22 cellular contexts compared by ENCODE assay signal in genomic region chr10:119821172-119821571, GRCh38. TPM values are rescaled to one million over a fixed set of nuclear protein-coding genes. Genes with fewer than 3 reads are reported as not detected.
DNase-seq lines count a peak whose midpoint lies in the region; ATAC-seq, FAIRE-seq and TF ChIP-seq lines count a peak whose summit lies in the region.
"Had no signal": no experiment of that assay in that cellular context is flagged by ENCODE, and none has a peak within 500 bp of the region (broad histone marks: within the 10 kb centered on the region; RNA-seq: fewer than 3 reads in every experiment).

No MANE protein-coding gene starts in this region.

- no peak for FAIRE-seq in astrocyte (lab: Jason Lieb, UNC)
- no peak for FAIRE-seq in frontal cortex (lab: Jason Lieb, UNC)
- FAIRE-seq: H54, RCC 7860 had no signal

- H3K27me3 ChIP-seq in astrocyte (ENCODE audit: insufficient read depth, low read length): no peaks in the 10 kb centered on the region
- H3K27me3 ChIP-seq: esophagus muscularis mucosa, ovary, right atrium auricular region, transverse colon had no signal

- H2AFZ ChIP-seq in astrocyte (ENCODE audit: low read depth, low read length): no peak overlapping the region

- no peak overlapping the region for H3K27ac ChIP-seq in astrocyte (ENCODE audit: low read depth, low read length)
- H3K27ac ChIP-seq: esophagus muscularis mucosa, ovary, right atrium auricular region, transverse colon had no signal

- peak overlapping the region; percentile 88 for H3K4me3 Mint-ChIP-seq in astrocyte (ENCODE audit: unreplicated experiment)
- peak overlapping the region; percentile 87 for H3K4me3 Mint-ChIP-seq in mesothelial cell of epicardium
- no peak overlapping the region for H3K4me3 Mint-ChIP-seq in osteocyte (ENCODE audit: unreplicated experiment)
- H3K4me3 Mint-ChIP-seq: activated CD4-positive, alpha-beta T cell treated with anti-CD3 and anti-CD28 coated beads, Interleukin-2, amount 10 ng/mL, durations not matched to agents 7 days and 5 days had no signal

- H3K36me3 ChIP-seq in astrocyte (ENCODE audit: insufficient read depth, low read length): peaks cover 22% of the 10 kb centered on the region
- H3K36me3 ChIP-seq: ovary had no signal

- no peaks in the 10 kb centered on the region for H3K9me3 ChIP-seq in astrocyte (ENCODE audit: insufficient read depth, low read depth, low read length)
- H3K9me3 ChIP-seq: esophagus muscularis mucosa, ovary, right atrium auricular region, transverse colon had no signal

- DNase-seq in COLO668 (lab: John Stamatoyannopoulos, UW; ENCODE audit: unreplicated experiment) (peak; percentile 3), KBM-7 (peak; percentile 26), astrocyte (ENCODE audit: low read depth) (no peak), mesothelial cell of epicardium (ENCODE audit: low spot score in 2 of 2, unreplicated experiment in 2 of 2) (no peak), osteocyte (ENCODE audit: extremely low spot score, unreplicated experiment) (no peak), left cardiac atrium (no peak), frontal cortex (ENCODE audit: low spot score in 2 of 2) (no peak), GM13977 (ENCODE audit: low spot score) (no peak)
- DNase-seq: activated CD4-positive, alpha-beta T cell treated with anti-CD3 and anti-CD28 coated beads, Interleukin-2, amount 10 ng/mL, durations not matched to agents 7 days and 5 days; C1 segment of cervical spinal cord; effector memory CD4-positive, alpha-beta T cell; kidney glomerular epithelial cell; NCI-H187; NCI-H2227 treated with DMSO at 0.1 percent for 48 hours; ovary; stimulated activated CD8-positive, alpha-beta memory T cell treated with anti-CD3 and anti-CD28 coated beads, Interleukin-4, amount 100 ng/mL, for 48 hours; transverse colon had no signal

- H3K36me3 Mint-ChIP-seq in astrocyte (ENCODE audit: low read depth, unreplicated experiment): peaks cover 4% of the 10 kb centered on the region
- H3K36me3 Mint-ChIP-seq in mesothelial cell of epicardium: peaks cover 20% of the 10 kb centered on the region
- H3K36me3 Mint-ChIP-seq in osteocyte (ENCODE audit: unreplicated experiment): peaks cover 13% of the 10 kb centered on the region

- in situ Hi-C loops in KBM-7 (cut with MboI; ENCODE audit: low pct_unique_long_range_greater_than_20kb, low sequenced_read_pairs) (no loop called here), GM13977 (cut with MboI; ENCODE audit: low pct_unique_long_range_greater_than_20kb, low sequenced_read_pairs, unreplicated experiment) (no loop called here)

- H3K4me3 ChIP-seq in astrocyte (ENCODE audit: insufficient read depth, low read depth, low read length): no peak overlapping the region
- H3K4me3 ChIP-seq: esophagus muscularis mucosa, ovary, right atrium auricular region, transverse colon had no signal

- H3K27ac Mint-ChIP-seq in astrocyte (ENCODE audit: unreplicated experiment) (no peak overlapping the region), mesothelial cell of epicardium (no peak overlapping the region), osteocyte (ENCODE audit: unreplicated experiment) (no peak overlapping the region)
- H3K27ac Mint-ChIP-seq: activated CD4-positive, alpha-beta T cell treated with anti-CD3 and anti-CD28 coated beads, Interleukin-2, amount 10 ng/mL, durations not matched to agents 7 days and 5 days had no signal

- H3K9me3 Mint-ChIP-seq in astrocyte (ENCODE audit: unreplicated experiment): no peaks in the 10 kb centered on the region
- H3K9me3 Mint-ChIP-seq in mesothelial cell of epicardium: no peaks in the 10 kb centered on the region
- no peaks in the 10 kb centered on the region for H3K9me3 Mint-ChIP-seq in osteocyte (ENCODE audit: unreplicated experiment)
- H3K9me3 Mint-ChIP-seq: activated CD4-positive, alpha-beta T cell treated with anti-CD3 and anti-CD28 coated beads, Interleukin-2, amount 10 ng/mL, durations not matched to agents 7 days and 5 days; activated naive CD4-positive, alpha-beta T cell treated with anti-CD3 and anti-CD28 coated beads, Interleukin-2, amount 50 U/mL, for 72 hours had no signal

- H3K4me1 Mint-ChIP-seq in astrocyte (ENCODE audit: low read depth, unreplicated experiment) (no peaks in the 10 kb centered on the region), mesothelial cell of epicardium (peaks cover 16% of the 10 kb centered on the region), osteocyte (ENCODE audit: unreplicated experiment) (peaks cover 13% of the 10 kb centered on the region)

- intact Hi-C loops in left cardiac atrium (cut with DNase I): no loop called here

- no peak for ATAC-seq in left cardiac atrium
- ATAC-seq: activated naive CD4-positive, alpha-beta T cell treated with anti-CD3 and anti-CD28 coated beads, Interleukin-2, amount 50 U/mL, for 72 hours had no signal

- H3K4me1 ChIP-seq in astrocyte (ENCODE audit: insufficient read depth, low read length): no peaks in the 10 kb centered on the region
- H3K4me1 ChIP-seq: right atrium auricular region, transverse colon had no signal

- H3K4me2 ChIP-seq in astrocyte (ENCODE audit: low read length): peak overlapping the region; percentile 65

- TF ChIP-seq CTCF in astrocyte (IDR thresholded peaks at IDR 0.05; ENCODE audit: insufficient read depth, low read depth, low read length) (no peak), mesothelial cell of epicardium (IDR thresholded peaks at IDR 0.05; ENCODE audit: unreplicated experiment) (no peak), osteocyte (IDR thresholded peaks at IDR 0.05) (no peak), GM13977 (IDR thresholded peaks at IDR 0.05; ENCODE audit: extremely low read depth, insufficient read depth, missing control alignments) (no peak)

- H3K79me2 ChIP-seq in astrocyte (ENCODE audit: insufficient read depth, low read length): peaks cover 6% of the 10 kb centered on the region

- no peaks in the 10 kb centered on the region for H4K20me1 ChIP-seq in astrocyte (ENCODE audit: insufficient read depth, low read length)

- no peaks in the 10 kb centered on the region for H3K27me3 Mint-ChIP-seq in astrocyte (ENCODE audit: low read depth, unreplicated experiment)
- H3K27me3 Mint-ChIP-seq in mesothelial cell of epicardium (ENCODE audit: low read depth): no peaks in the 10 kb centered on the region
- no peaks in the 10 kb centered on the region for H3K27me3 Mint-ChIP-seq in osteocyte (ENCODE audit: unreplicated experiment)
- H3K27me3 Mint-ChIP-seq: activated CD4-positive, alpha-beta T cell treated with anti-CD3 and anti-CD28 coated beads, Interleukin-2, amount 10 ng/mL, durations not matched to agents 7 days and 5 days had no signal

- no peak overlapping the region for H3K9ac ChIP-seq in astrocyte (ENCODE audit: low read length)

RNA-seq across cellular contexts. Expression of gene MCMBP, which starts 51.5 kb away (rescaled TPM):
- total RNA-seq in astrocyte: 40.9 and 41.1 TPM in 2 replicates
- 42.9 to 45.1 TPM (median 44.0 TPM) in 3 replicates for total RNA-seq in mesothelial cell of epicardium
- 43.5 and 50.4 TPM in 2 replicates for total RNA-seq in osteocyte
- total RNA-seq in left cardiac atrium: 10 to 100 TPM; 27.7 to 38.0 TPM
- 57.9 TPM for total RNA-seq in frontal cortex

Comparison
In these comparisons a context has a peak if more than half of its experiments do, and no peak if none do; other contexts are left out.
1. DNase-seq: peak in COLO668 (single experiment) and KBM-7 (single experiment); none in astrocyte (single experiment), mesothelial cell of epicardium (0 of 2), osteocyte (single experiment), left cardiac atrium (single experiment), frontal cortex (0 of 2) and GM13977 (single experiment).